10 cellular contexts compared by ENCODE assay signal in the genomic region with DNA sequence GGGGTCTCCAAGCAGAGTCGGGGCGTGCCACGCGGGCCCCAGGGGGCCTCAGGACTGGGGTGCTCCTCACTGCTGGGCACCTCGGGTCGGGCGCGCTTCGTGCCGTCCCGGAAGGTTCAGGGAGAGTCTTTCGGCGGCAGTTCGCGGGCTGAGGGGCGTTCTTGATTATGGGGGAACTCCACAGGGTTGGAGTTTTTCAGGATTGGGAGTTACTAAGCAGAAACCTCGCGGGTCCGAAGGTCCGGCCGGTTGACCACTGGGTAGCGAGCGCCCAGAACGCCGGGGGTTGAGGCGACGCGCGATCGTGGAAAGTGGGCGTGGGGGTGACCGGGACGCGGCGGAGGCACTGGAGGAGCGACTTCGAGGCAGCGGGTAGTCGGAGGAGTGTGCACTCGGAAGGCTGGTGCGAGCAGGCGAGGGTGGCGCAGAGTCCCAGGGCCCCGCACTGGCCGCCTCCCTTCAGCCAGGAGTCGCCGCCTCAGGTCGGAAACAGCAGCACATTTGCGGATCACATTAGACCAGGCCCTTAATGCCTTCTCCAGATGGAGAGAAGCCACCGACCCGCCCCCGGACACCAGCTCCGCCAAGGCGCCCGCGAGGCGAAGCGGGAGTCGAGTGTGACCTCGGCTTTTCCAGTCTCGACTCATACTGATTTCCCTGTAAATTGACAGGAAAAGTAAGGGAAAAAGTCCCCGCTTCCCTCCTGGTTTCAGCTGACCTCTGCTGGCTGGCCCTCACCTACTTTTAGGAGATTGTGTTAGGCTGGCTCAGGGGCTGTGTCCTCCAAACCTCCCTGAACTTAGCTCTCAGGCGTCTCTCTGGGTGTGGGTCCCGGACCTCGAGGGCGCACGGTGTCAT. TPM values are rescaled to one million over a fixed set of nuclear protein-coding genes. Genes with fewer than 3 reads are reported as not detected.
DNase-seq lines count a peak whose midpoint lies in the region; ATAC-seq and TF ChIP-seq lines count a peak whose summit lies in the region.
"Had no signal": no experiment of that assay in that cellular context is flagged by ENCODE, and none has a peak within 500 bp of the region (broad histone marks: within the 10 kb centered on the region; RNA-seq: fewer than 3 reads in every experiment).

No MANE protein-coding gene starts in this region.

- no peaks in the 10 kb centered on the region for H3K4me1 Mint-ChIP-seq in activated T-cell treated with anti-CD3 and anti-CD28 coated beads, Interleukin-2, amount 50 U/mL, for 4 hours (ENCODE audit: low read depth)
- H3K4me1 Mint-ChIP-seq: activated CD4-positive, alpha-beta T cell treated with anti-CD3 and anti-CD28 coated beads for 36 hours had no signal

- H3K4me1 ChIP-seq in SJSA1 (replicated peaks), result peaks cover 6% of the 10 kb centered on the region; the same call in 1 of the 2 replicates
- peaks cover 3% of the 10 kb centered on the region for H3K4me1 ChIP-seq in mesodermal cell (ENCODE audit: control insufficient read depth, insufficient read depth, low read length, poor library complexity, severe bottlenecking)
- peaks cover 14 to 62% of the 10 kb centered on the region in 2 donors for H3K4me1 ChIP-seq in thoracic aorta (ENCODE audit: control insufficient read depth in 1 of 2, low read depth in 2 of 2)

- 12% methylated on average over 53 to 66 of the region's 67 CpGs for WGBS in mesodermal cell (ENCODE audit: insufficient coverage in 2 of 2), 2 experiments

- H3K36me3 Mint-ChIP-seq in activated T-cell treated with anti-CD3 and anti-CD28 coated beads, Interleukin-2, amount 50 U/mL, for 4 hours (ENCODE audit: insufficient read depth), result no peaks in the 10 kb centered on the region

- TF ChIP-seq CTCF in fibroblast of the aortic adventitia (IDR thresholded peaks at IDR 0.05; ENCODE audit: insufficient read depth, low read length) (no peak), thoracic aorta (IDR thresholded peaks at IDR 0.05) (peak; percentile 19), brain microvascular endothelial cell (IDR thresholded peaks at IDR 0.05; ENCODE audit: low read depth, low read length, missing control alignments) (no peak)

- no peak for ATAC-seq in thoracic aorta (ENCODE audit: insufficient number of reproducible peaks, low FRiP score, low read depth)
- no peak for ATAC-seq in HG03159 (IDR thresholded peaks at IDR 0.05; ENCODE audit: unreplicated experiment)
- ATAC-seq in activated T-cell treated with anti-CD3 and anti-CD28 coated beads, Interleukin-2, amount 50 U/mL, for 4 hours, result no peak
- ATAC-seq: activated CD4-positive, alpha-beta T cell treated with anti-CD3 and anti-CD28 coated beads for 36 hours had no signal

- H3K27ac ChIP-seq in SJSA1, result no peak overlapping the region
- H3K27ac ChIP-seq in mesodermal cell (ENCODE audit: low read depth, low read length, severe bottlenecking), result no peak overlapping the region
- peak overlapping the region; percentile 92 to 94 for H3K27ac ChIP-seq in thoracic aorta
- no peak overlapping the region for H3K27ac ChIP-seq in brain microvascular endothelial cell
- H3K27ac ChIP-seq: KMS-11 had no signal

- H3K27me3 Mint-ChIP-seq in activated T-cell treated with anti-CD3 and anti-CD28 coated beads, Interleukin-2, amount 50 U/mL, for 4 hours (ENCODE audit: low read depth), result peaks cover 36% of the 10 kb centered on the region

- H3K4me3 Mint-ChIP-seq in activated T-cell treated with anti-CD3 and anti-CD28 coated beads, Interleukin-2, amount 50 U/mL, for 4 hours, result no peak overlapping the region
- H3K4me3 Mint-ChIP-seq: activated CD4-positive, alpha-beta T cell treated with anti-CD3 and anti-CD28 coated beads for 36 hours had no signal

- no peaks in the 10 kb centered on the region for H3K36me3 ChIP-seq in SJSA1
- H3K36me3 ChIP-seq in mesodermal cell (ENCODE audit: control insufficient read depth, insufficient read depth, low read length), result no peaks in the 10 kb centered on the region
- no peaks in the 10 kb centered on the region for H3K36me3 ChIP-seq in thoracic aorta
- H3K36me3 ChIP-seq in brain microvascular endothelial cell (replicated peaks), result no peaks in the 10 kb centered on the region

- H3K27me3 ChIP-seq in SJSA1 (replicated peaks) (no peaks in the 10 kb centered on the region; the same call in 1 of the 2 replicates), thoracic aorta (replicated peaks; ENCODE audit: insufficient read depth) (no peaks in the 10 kb centered on the region), brain microvascular endothelial cell (replicated peaks) (peaks cover 32% of the 10 kb centered on the region)

- no peak for DNase-seq in SJSA1 (ENCODE audit: low read depth in 1 of 2, low spot score in 2 of 2)
- DNase-seq in fibroblast of the aortic adventitia (ENCODE audit: low read depth), result no peak
- DNase-seq in thoracic aorta (ENCODE audit: low spot score), result no peak
- no peak for DNase-seq in activated T-cell treated with anti-CD3 and anti-CD28 coated beads, Interleukin-2, amount 50 U/mL, for 4 hours
- DNase-seq in brain microvascular endothelial cell, result no peak
- DNase-seq: activated CD4-positive, alpha-beta T cell treated with anti-CD3 and anti-CD28 coated beads for 36 hours had no signal

- H3K9me3 ChIP-seq in SJSA1 (replicated peaks), result 0 out of 2 replicates have a peak, but pooled peaks cover 8% of the 10 kb centered on the region
- no peaks in the 10 kb centered on the region for H3K9me3 ChIP-seq in mesodermal cell (ENCODE audit: control insufficient read depth, low read length)
- H3K9me3 ChIP-seq in thoracic aorta, result no peaks in the 10 kb centered on the region
- H3K9me3 ChIP-seq: mucosa of descending colon had no signal

- H3K9me3 Mint-ChIP-seq in activated T-cell treated with anti-CD3 and anti-CD28 coated beads, Interleukin-2, amount 50 U/mL, for 4 hours, result no peaks in the 10 kb centered on the region

- in situ Hi-C loops in brain microvascular endothelial cell (cut with HindIII; ENCODE audit: low pct_ligation_motif_present, low sequenced_read_pairs), result no loop called here

- H3K4me3 ChIP-seq in SJSA1 (peak overlapping the region; percentile 29; the same call in 1 of the 2 replicates), fibroblast of the aortic adventitia (ENCODE audit: low read depth, low read length) (peak overlapping the region; percentile 22), mesodermal cell (ENCODE audit: extremely low read depth, insufficient read depth, low read length, poor library complexity, severe bottlenecking) (peak overlapping the region; percentile 42), thoracic aorta (peak overlapping the region; percentile 96), brain microvascular endothelial cell (ENCODE audit: low read depth, low read length) (no peak overlapping the region)
- H3K4me3 ChIP-seq: mucosa of descending colon had no signal

RNA-seq across cellular contexts. Expression of a gene that starts 0.7 kb away (rescaled TPM):
- 1.7 and 2.6 TPM in 2 replicates for total RNA-seq in SJSA1 (2014; rRNA removed; shearing (Covaris generic))
- total RNA-seq in fibroblast of the aortic adventitia (ENCODE audit: low replicate concordance) (1.4 and 2.0 TPM in 2 replicates), thoracic aorta (10 to 100 TPM; 41.4 to 45.4 TPM)
- polyA plus RNA-seq in mesodermal cell (2013, experiment 1 of 2), result 3.6 TPM
- 3.1 TPM for polyA plus RNA-seq in mesodermal cell (2013, experiment 2 of 2)
- total RNA-seq in activated T-cell treated with anti-CD3 and anti-CD28 coated beads, Interleukin-2, amount 50 U/mL, for 4 hours, result not detected
- total RNA-seq: activated CD4-positive, alpha-beta T cell treated with anti-CD3 and anti-CD28 coated beads for 36 hours had no signal

Comparison
In these comparisons a context has a peak if more than half of its experiments do, and no peak if none do; other contexts are left out.
1. H3K27ac ChIP-seq: peak in thoracic aorta (2 of 2); none in SJSA1 (single experiment), mesodermal cell (single experiment) and brain microvascular endothelial cell (single experiment).
2. RNA of a gene that starts 0.7 kb away (total RNA-seq): 41.4 to 45.4 TPM in thoracic aorta; 1.7 to 2.6 TPM in SJSA1, 1.4 to 2.0 TPM in fibroblast of the aortic adventitia and not detected in activated T-cell treated with anti-CD3 and anti-CD28 coated beads, Interleukin-2, amount 50 U/mL, for 4 hours; every median in the first group is over 10 times any median in the second.